In genomic region chr11:77320351-77320750, GRCh38 we compare ENCODE assay signal across 32 cellular contexts. TPM values are rescaled to one million over a fixed set of nuclear protein-coding genes. Genes with fewer than 3 reads are reported as not detected.
"Had no signal": no experiment of that assay in that cellular context is flagged by ENCODE, and none has a peak within 500 bp of the region (broad histone marks: within the 10 kb centered on the region; RNA-seq: fewer than 3 reads in every experiment).

No MANE protein-coding gene starts in this region.

- H3K9me3 ChIP-seq: esophagus muscularis mucosa, gastrocnemius medialis, heart right ventricle, left ventricle myocardium inferior, lower lobe of right lung, pancreas, prostate gland, right lobe of liver, spleen, stomach, thoracic aorta, transverse colon had no signal

- H3K9ac ChIP-seq: neural progenitor cell had no signal

- FAIRE-seq: endometrium, keratinocyte, pancreas had no signal

- H3K27me3 ChIP-seq: esophagus muscularis mucosa, gastrocnemius medialis, heart right ventricle, neural progenitor cell, pancreas, right lobe of liver, spleen, stomach, transverse colon had no signal

- H2AFZ ChIP-seq: neural progenitor cell had no signal

- H3K9me3 Mint-ChIP-seq: memory B cell, natural killer cell, neural progenitor cell had no signal

- H3K4me3 Mint-ChIP-seq: memory B cell, mesothelial cell of epicardium, natural killer cell, neural progenitor cell had no signal

- H3K4me2 ChIP-seq: neural progenitor cell had no signal

- H3K4me1 Mint-ChIP-seq: memory B cell, natural killer cell, neural progenitor cell had no signal

- H3K4me3 ChIP-seq: esophagus muscularis mucosa, gastrocnemius medialis, heart right ventricle, left ventricle myocardium inferior, lower lobe of right lung, neural progenitor cell, pancreas, prostate gland, right lobe of liver, spleen, stomach, thoracic aorta, transverse colon had no signal

- DNase-seq: effector memory CD4-positive, alpha-beta T cell; gastrocnemius medialis; heart right ventricle; left cardiac atrium; left ventricle myocardium inferior; lower lobe of right lung; natural killer cell; occipital lobe; pancreas; retina; right lobe of liver; spleen; stimulated activated CD4-positive, alpha-beta T cell treated with anti-CD3 and anti-CD28 coated beads, Interleukin-15, amount 100 ng/mL, for 24 hours; stimulated activated CD4-positive, alpha-beta T cell treated with anti-CD3 and anti-CD28 coated beads, Interleukin-1b, Interleukin-23, amount 100 ng/mL, for 48 hours; stimulated activated CD4-positive, alpha-beta T cell treated with anti-CD3 and anti-CD28 coated beads, Interleukin-4, amount 100 ng/mL, for 24 hours; stimulated activated naive CD4-positive, alpha-beta T cell; stomach; substantia nigra; transverse colon had no signal

- H3K36me3 ChIP-seq: gastrocnemius medialis, left ventricle myocardium inferior, neural progenitor cell, pancreas, prostate gland, right lobe of liver had no signal

- H3K4me1 ChIP-seq: esophagus muscularis mucosa, gastrocnemius medialis, lower lobe of right lung, neural progenitor cell, pancreas, prostate gland, stomach, transverse colon had no signal

- ATAC-seq: gastrocnemius medialis, heart right ventricle, left cardiac atrium, lower lobe of right lung, natural killer cell, pancreas, right lobe of liver had no signal

- H3K27ac ChIP-seq: epithelial cell of prostate, esophagus muscularis mucosa, gastrocnemius medialis, heart right ventricle, left ventricle myocardium inferior, lower lobe of right lung, neural progenitor cell, pancreas, prostate gland, right lobe of liver, spleen, stomach, thoracic aorta, transverse colon had no signal

- H3K27ac Mint-ChIP-seq: memory B cell, mesothelial cell of epicardium, natural killer cell, neural progenitor cell had no signal

RNA-seq across cellular contexts. Expression of gene GDPD4, which starts 18.9 kb away (rescaled TPM):
- total RNA-seq: esophagus muscularis mucosa, gastrocnemius medialis, heart right ventricle, left cardiac atrium, left ventricle myocardium inferior, lower lobe of right lung, mesothelial cell of epicardium, mucosa of gallbladder, myocyte, natural killer cell, occipital lobe, pancreas, skeletal muscle tissue, stomach, thoracic aorta, transverse colon, ureter had no signal
- polyA plus RNA-seq: heart right ventricle, keratinocyte, pancreas had no signal
